1 cellular context compared by ENCODE assay signal in genomic region chr2:9630750-9631483, GRCh38.
TF ChIP-seq lines count a peak whose summit lies in the region.

Gene YWHAQ (minus strand): TSS chr2:9630997. CDS start chr2:9630452, 545 bp downstream.

TF ChIP-seq in HepG2, 621 proteins besides CTCF, POLR2A, EP300 and RAD21 (continued from another document and continues in another):
- TF ChIP-seq KIAA2018 (CRISPR knock-in tag; IDR thresholded peaks at IDR 0.05; ENCODE audit: borderline replicate concordance) (no peak), MTF1 (CRISPR knock-in tag; IDR thresholded peaks at IDR 0.05) (no peak), ZNF616 (CRISPR knock-in tag; IDR thresholded peaks at IDR 0.05; ENCODE audit: low read depth) (no peak), ZNF775 (CRISPR knock-in tag; IDR thresholded peaks at IDR 0.05; ENCODE audit: borderline replicate concordance) (no peak), THAP8 (CRISPR knock-in tag; IDR thresholded peaks at IDR 0.05; ENCODE audit: borderline replicate concordance) (no peak), ZSCAN12 (CRISPR knock-in tag; IDR thresholded peaks at IDR 0.05) (no peak; the same call in 1 of the 2 replicates), SP2 (CRISPR knock-in tag; IDR thresholded peaks at IDR 0.05) (peak; percentile 100), HNRNPL (IDR thresholded peaks at IDR 0.05; ENCODE audit: low read depth, low read length) (peak; percentile 94), ZNF362 (CRISPR knock-in tag; IDR thresholded peaks at IDR 0.05; ENCODE audit: borderline replicate concordance) (no peak), FLYWCH1 (CRISPR knock-in tag; IDR thresholded peaks at IDR 0.05) (0 out of 2 replicates have a peak, but pooled peaks have one; percentile 11), HNF1A (IDR thresholded peaks at IDR 0.05; ENCODE audit: low read depth) (no peak; the same call in 1 of the 2 replicates), HNF1A (CRISPR knock-in tag; IDR thresholded peaks at IDR 0.05; ENCODE audit: borderline replicate concordance) (peak; percentile 62; the same call in 1 of the 2 replicates), DDIT3 (CRISPR knock-in tag; IDR thresholded peaks at IDR 0.05) (no peak), SRY (CRISPR knock-in tag; IDR thresholded peaks at IDR 0.05) (peak; percentile 55; the same call in 1 of the 2 replicates), KLF11 (CRISPR knock-in tag; IDR thresholded peaks at IDR 0.05) (0 out of 2 replicates have a peak, but pooled peaks have one; percentile 45), HOMEZ (CRISPR knock-in tag; IDR thresholded peaks at IDR 0.05; ENCODE audit: low read depth) (peak; percentile 63; the same call in 1 of the 2 replicates), IKZF1 (IDR thresholded peaks at IDR 0.05) (no peak), ARHGAP35 (CRISPR knock-in tag; IDR thresholded peaks at IDR 0.05; ENCODE audit: borderline replicate concordance) (peak; percentile 65; the same call in 1 of the 2 replicates), ZFY (CRISPR knock-in tag; IDR thresholded peaks at IDR 0.05) (peak; percentile 91), JUND (CRISPR knock-in tag; IDR thresholded peaks at IDR 0.05) (no peak), MLX (CRISPR knock-in tag; IDR thresholded peaks at IDR 0.05) (peak; percentile 57; the same call in 1 of the 2 replicates), SP1 (IDR thresholded peaks at IDR 0.05) (no peak), SP1 (CRISPR knock-in tag; IDR thresholded peaks at IDR 0.05) (peak; percentile 99), TBL1XR1 (IDR thresholded peaks at IDR 0.05; ENCODE audit: borderline replicate concordance, low read length, partially characterized antibody) (peak; percentile 20), ATF7-NPFF (CRISPR knock-in tag; IDR thresholded peaks at IDR 0.05; ENCODE audit: low read depth) (no peak), ARNTL (CRISPR knock-in tag; IDR thresholded peaks at IDR 0.05) (peak; percentile 72), IKZF5 (CRISPR knock-in tag; IDR thresholded peaks at IDR 0.05) (peak; percentile 90), CHD2 (IDR thresholded peaks at IDR 0.05; ENCODE audit: low read depth, low read length) (peak; percentile 65; the same call in 1 of the 2 replicates), ZFX (CRISPR knock-in tag; IDR thresholded peaks at IDR 0.05; ENCODE audit: low read depth) (peak; percentile 91), FOXP4 (CRISPR knock-in tag; IDR thresholded peaks at IDR 0.05) (peak; percentile 6; the same call in 1 of the 2 replicates), TRAFD1 (CRISPR knock-in tag; IDR thresholded peaks at IDR 0.05; ENCODE audit: borderline replicate concordance) (no peak; the same call in 1 of the 2 replicates), ZMYM3 (CRISPR knock-in tag; IDR thresholded peaks at IDR 0.05) (no peak; the same call in 1 of the 2 replicates), TBX3 (IDR thresholded peaks at IDR 0.05; ENCODE audit: borderline replicate concordance) (peak; percentile 43; the same call in 1 of the 2 replicates)
